Comparison of ENCODE assay signal across 1 cellular context in genomic region chr1:3314561-3315271, GRCh38.
TF ChIP-seq lines count a peak whose summit lies in the region.

No MANE protein-coding gene starts in this region.

TF ChIP-seq in IMR-90, 13 proteins besides CTCF, POLR2A, EP300 and RAD21 (continued from another document):
- TF ChIP-seq ELK1 (IDR thresholded peaks at IDR 0.05; ENCODE audit: borderline replicate concordance, low read depth, low read length): no peak
- no peak for TF ChIP-seq NFE2L2 (IDR thresholded peaks at IDR 0.05; ENCODE audit: low read depth, low read length)
